8 cellular contexts compared by ENCODE assay signal in the genomic region with DNA sequence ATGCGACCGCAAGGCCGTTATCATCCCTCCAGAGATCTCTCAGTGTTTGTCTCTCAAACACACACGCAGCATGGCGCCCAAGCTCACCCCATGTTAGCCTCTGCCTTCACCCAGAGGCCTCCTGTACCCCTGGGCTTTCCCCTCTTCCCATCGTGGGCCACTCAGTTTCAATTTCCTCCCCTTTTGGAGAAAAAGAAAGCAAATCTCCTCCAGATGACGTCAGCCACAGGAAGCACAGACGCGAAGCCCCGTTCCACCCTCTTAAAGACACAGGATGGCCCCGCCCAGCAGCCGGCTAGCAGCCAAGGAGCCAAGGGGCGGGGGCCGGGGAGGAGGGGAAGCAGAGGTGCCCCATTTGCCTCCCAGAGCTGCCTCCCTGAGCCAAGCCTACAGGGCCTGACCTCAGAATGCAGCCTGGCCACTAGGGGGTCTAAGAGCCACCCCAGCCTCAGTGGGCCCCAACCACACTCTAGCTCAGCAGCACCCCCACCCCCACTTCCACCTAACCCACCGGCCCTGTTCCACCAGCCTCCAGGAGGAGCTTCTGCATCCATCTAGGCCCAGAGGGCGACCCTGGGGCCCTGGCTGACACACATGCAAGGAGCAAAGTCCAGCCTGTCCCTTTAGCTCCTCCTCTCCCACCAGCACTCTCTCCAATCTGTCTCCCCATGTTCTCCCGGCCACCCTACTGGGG. TPM values are rescaled to one million over a fixed set of nuclear protein-coding genes. Genes with fewer than 3 reads are reported as not detected.
DNase-seq lines count a peak whose midpoint lies in the region; ATAC-seq and TF ChIP-seq lines count a peak whose summit lies in the region.

No MANE protein-coding gene starts in this region.

- H3K23ac ChIP-seq in mesendoderm (ENCODE audit: low read length): peak overlapping the region; percentile 55

- peak overlapping the region; percentile 92 to 99 (median 98) for H3K27ac Mint-ChIP-seq in CD8-positive, alpha-beta memory T cell
- H3K27ac Mint-ChIP-seq in endodermal cell: peak overlapping the region; percentile 99

- peak; percentile 80 for TF ChIP-seq CTCF in endodermal cell (conservative IDR thresholded peaks at IDR 0.05)

- H3K4me3 ChIP-seq in CD8-positive, alpha-beta memory T cell (ENCODE audit: low read length): peak overlapping the region; percentile 98
- peak overlapping the region; percentile 84 for H3K4me3 ChIP-seq in endodermal cell (ENCODE audit: low read length)
- peak overlapping the region; percentile 26 for H3K4me3 ChIP-seq in mesendoderm (ENCODE audit: low read length)

- H3K18ac ChIP-seq in mesendoderm (ENCODE audit: low read length): peak overlapping the region; percentile 72

- H3K9me3 ChIP-seq in CD8-positive, alpha-beta memory T cell (ENCODE audit: low read length): no peaks in the 10 kb centered on the region
- no peaks in the 10 kb centered on the region for H3K9me3 ChIP-seq in endodermal cell (ENCODE audit: control insufficient read depth, low read length)

- H3K4me1 Mint-ChIP-seq in CD8-positive, alpha-beta memory T cell: peaks cover 47 to 79% (median 55%) of the 10 kb centered on the region in 3 donors
- peaks cover 20% of the 10 kb centered on the region for H3K4me1 Mint-ChIP-seq in endodermal cell

- H4K5ac ChIP-seq in mesendoderm (ENCODE audit: low read length): no peak overlapping the region

- peak overlapping the region; percentile 16 for H3K4me2 ChIP-seq in mesendoderm (ENCODE audit: low read length)

- POLR2A ChIA-PET in CD8-positive, alpha-beta memory T cell (lab: Charles Lee): interaction anchor here (0.7 to 3.8 kb wide), 9 partner anchors 27 to 482 kb away, joined by 3 to 18 read pairs (median 5); a partner anchor contains a TSS

- H3K36me3 ChIP-seq in CD8-positive, alpha-beta memory T cell (ENCODE audit: insufficient read depth, low read length): peaks cover 17% of the 10 kb centered on the region
- H3K36me3 ChIP-seq in endodermal cell (ENCODE audit: control insufficient read depth, insufficient read depth, low read length) (peaks cover 12% of the 10 kb centered on the region), mesendoderm (ENCODE audit: control insufficient read depth, insufficient read depth, low read length) (no peaks in the 10 kb centered on the region)

- H3K4me3 Mint-ChIP-seq in CD8-positive, alpha-beta memory T cell: peak overlapping the region; percentile 90 to 96 (median 95)
- H3K4me3 Mint-ChIP-seq in endodermal cell: peak overlapping the region; percentile 77

- peaks cover 11% of the 10 kb centered on the region for H3K79me1 ChIP-seq in mesendoderm (ENCODE audit: low read length)

- DNase-seq in CD8-positive, alpha-beta memory T cell: peak; percentile 91 to 96 (median 94)
- DNase-seq in NOMO-1 (lab: John Stamatoyannopoulos, UW; ENCODE audit: unreplicated experiment in 2 of 2) (peak; percentile 92 to 95), endodermal cell (peak; percentile 98), mesendoderm (peak; percentile 98)
- DNase-seq in activated CD8-positive, alpha-beta memory T cell treated with anti-CD3 and anti-CD28 coated beads for 48 hours (ENCODE audit: low read depth in 2 of 3, low spot score in 2 of 3): peak; percentile 83 to 86 (median 86)
- DNase-seq in stimulated activated CD8-positive, alpha-beta memory T cell treated with anti-CD3 and anti-CD28 coated beads, Interleukin-12 subunit alpha, Interleukin-12 subunit beta, amount 100 ng/mL, for 4 hours (ENCODE audit: low read depth): peak; percentile 81

- H3K4ac ChIP-seq in mesendoderm (ENCODE audit: low read depth, low read length): peak overlapping the region; percentile 74

- H3K9me3 Mint-ChIP-seq in CD8-positive, alpha-beta memory T cell: no peaks in the 10 kb centered on the region
- H3K9me3 Mint-ChIP-seq in endodermal cell: no peaks in the 10 kb centered on the region

- ATAC-seq in GM19397 (IDR thresholded peaks at IDR 0.05; ENCODE audit: unreplicated experiment) (peak; percentile 78), HG03565 (IDR thresholded peaks at IDR 0.05; ENCODE audit: unreplicated experiment) (peak; percentile 79)

- WGBS in endodermal cell (ENCODE audit: insufficient coverage in 1 of 2, insufficient read length in 1 of 2), 2 experiments: 9 to 11% methylated on average over 7 to 17 of the region's 17 CpGs
- no CpG with 5 or more reads among the region's 17 CpGs for WGBS in mesendoderm (ENCODE audit: extremely low coverage, insufficient coverage, low lambda C conversion rate)

- H2BK15ac ChIP-seq in mesendoderm (replicated peaks; ENCODE audit: low read depth): no peak overlapping the region

- no peaks in the 10 kb centered on the region for H3K27me3 Mint-ChIP-seq in CD8-positive, alpha-beta memory T cell
- H3K27me3 Mint-ChIP-seq in endodermal cell (ENCODE audit: insufficient read depth): no peaks in the 10 kb centered on the region

- H2BK5ac ChIP-seq in mesendoderm (ENCODE audit: low read length): peak overlapping the region; percentile 31

- peak overlapping the region; percentile 99 for H3K27ac ChIP-seq in CD8-positive, alpha-beta memory T cell (ENCODE audit: low read depth, low read length)
- H3K27ac ChIP-seq in endodermal cell (ENCODE audit: low read depth, low read length): peak overlapping the region; percentile 59
- peak overlapping the region; percentile 77 for H3K27ac ChIP-seq in mesendoderm (ENCODE audit: low read depth, low read length)

- no peaks in the 10 kb centered on the region for H3K27me3 ChIP-seq in CD8-positive, alpha-beta memory T cell (ENCODE audit: insufficient read depth, low read length, poor library complexity, severe bottlenecking)
- H3K27me3 ChIP-seq in endodermal cell (ENCODE audit: control insufficient read depth, insufficient read depth, low read length, poor library complexity, severe bottlenecking) (no peaks in the 10 kb centered on the region), mesendoderm (ENCODE audit: insufficient read depth, low read length, poor library complexity) (no peaks in the 10 kb centered on the region)

- no peak overlapping the region for H4K8ac ChIP-seq in mesendoderm (ENCODE audit: low read depth, low read length)

- CTCF ChIA-PET in CD8-positive, alpha-beta memory T cell (lab: Charles Lee): interaction anchor here (0.9 to 10.2 kb wide), 9 partner anchors 9 to 76 kb away, joined by 3 to 69 read pairs (median 5); a partner anchor contains a TSS

- no peak overlapping the region for H2AK5ac ChIP-seq in mesendoderm (ENCODE audit: low read length)

- H3K9ac ChIP-seq in endodermal cell (ENCODE audit: extremely low read depth, low read length, poor library complexity, severe bottlenecking): peak overlapping the region; percentile 82
- H3K9ac ChIP-seq in mesendoderm (ENCODE audit: low read length): peak overlapping the region; percentile 84

- peaks cover 0 to 31% (median 11%) of the 10 kb centered on the region in 3 donors for H3K36me3 Mint-ChIP-seq in CD8-positive, alpha-beta memory T cell
- H3K36me3 Mint-ChIP-seq in endodermal cell (ENCODE audit: low read depth): peaks cover 17% of the 10 kb centered on the region

- H2BK120ac ChIP-seq in mesendoderm (ENCODE audit: low read depth, low read length): peak overlapping the region; percentile 33

- peaks cover 1% of the 10 kb centered on the region for H3K79me2 ChIP-seq in mesendoderm (ENCODE audit: control insufficient read depth, insufficient read depth, low read length)

- peak overlapping the region; percentile 83 for H3K56ac ChIP-seq in mesendoderm (ENCODE audit: low read length)

- H3K4me1 ChIP-seq in CD8-positive, alpha-beta memory T cell (ENCODE audit: insufficient read depth, low read length): peaks cover 58% of the 10 kb centered on the region
- peaks cover 10% of the 10 kb centered on the region for H3K4me1 ChIP-seq in endodermal cell (ENCODE audit: control insufficient read depth, insufficient read depth, low read length)
- H3K4me1 ChIP-seq in mesendoderm (ENCODE audit: control insufficient read depth, low read depth, low read length): peaks cover 9% of the 10 kb centered on the region

RNA-seq across cellular contexts. Expression of a gene that starts 26.5 kb away (rescaled TPM):
- total RNA-seq in CD8-positive, alpha-beta memory T cell: 10 to 100 TPM; 22.1 to 22.8 TPM
- polyA plus RNA-seq in CD8-positive, alpha-beta memory T cell: 13.4 TPM
- total RNA-seq in endodermal cell: 10 to 100 TPM; 11.7 to 16.1 TPM
- polyA plus RNA-seq in endodermal cell (2013, experiment 1 of 2): 11.6 TPM
- polyA plus RNA-seq in endodermal cell (2013, experiment 2 of 2): 15.2 TPM
- polyA plus RNA-seq in mesendoderm (2013, experiment 1 of 2): 15.5 TPM
- 16.0 TPM for polyA plus RNA-seq in mesendoderm (2013, experiment 2 of 2)

RNA-seq across cellular contexts. Expression of a gene that starts 30.9 kb away (rescaled TPM):
- total RNA-seq in CD8-positive, alpha-beta memory T cell: 100 to 1,000 TPM; 102 TPM
- polyA plus RNA-seq in CD8-positive, alpha-beta memory T cell: 470 TPM
- total RNA-seq in endodermal cell: 100 to 1,000 TPM; 192 to 193 TPM
- polyA plus RNA-seq in endodermal cell (2013, experiment 1 of 2): 132 TPM
- 117 TPM for polyA plus RNA-seq in endodermal cell (2013, experiment 2 of 2)
- polyA plus RNA-seq in mesendoderm (2013, experiment 1 of 2): 181 TPM
- 171 TPM for polyA plus RNA-seq in mesendoderm (2013, experiment 2 of 2)

RNA-seq across cellular contexts. Expression of a gene that starts 33.0 kb away (rescaled TPM):
- total RNA-seq in CD8-positive, alpha-beta memory T cell: 100 to 1,000 TPM; 420 to 494 TPM
- polyA plus RNA-seq in CD8-positive, alpha-beta memory T cell: 826 TPM
- total RNA-seq in endodermal cell: 100 to 1,000 TPM; 290 to 326 TPM
- 420 TPM for polyA plus RNA-seq in endodermal cell (2013, experiment 1 of 2)
- 414 TPM for polyA plus RNA-seq in endodermal cell (2013, experiment 2 of 2)
- 1,066 TPM for polyA plus RNA-seq in mesendoderm (2013, experiment 1 of 2)
- 1,068 TPM for polyA plus RNA-seq in mesendoderm (2013, experiment 2 of 2)

RNA-seq across cellular contexts. Expression of a gene that starts 33.2 kb away (rescaled TPM):
- 10 to 100 TPM; 24.2 to 26.0 TPM for total RNA-seq in CD8-positive, alpha-beta memory T cell
- 11.3 TPM for polyA plus RNA-seq in CD8-positive, alpha-beta memory T cell
- total RNA-seq in endodermal cell: 10 to 100 TPM; 14.5 to 14.6 TPM
- polyA plus RNA-seq in endodermal cell (2013, experiment 1 of 2): 15.2 TPM
- 14.4 TPM for polyA plus RNA-seq in endodermal cell (2013, experiment 2 of 2)
- 17.5 TPM for polyA plus RNA-seq in mesendoderm (2013, experiment 1 of 2)
- polyA plus RNA-seq in mesendoderm (2013, experiment 2 of 2): 16.4 TPM

RNA-seq across cellular contexts. Expression of a gene that starts 43.2 kb away (rescaled TPM):
- 1 to 10 TPM; 3.1 to 5.5 TPM for total RNA-seq in CD8-positive, alpha-beta memory T cell
- polyA plus RNA-seq in CD8-positive, alpha-beta memory T cell: 0.30 TPM
- 100 to 1,000 TPM; 175 to 216 TPM for total RNA-seq in endodermal cell
- polyA plus RNA-seq in endodermal cell (2013, experiment 1 of 2): 165 TPM
- polyA plus RNA-seq in endodermal cell (2013, experiment 2 of 2): 157 TPM
- 58.6 TPM for polyA plus RNA-seq in mesendoderm (2013, experiment 1 of 2)
- polyA plus RNA-seq in mesendoderm (2013, experiment 2 of 2): 54.5 TPM

Comparison
In these comparisons a context has a peak if more than half of its experiments do, and no peak if none do; other contexts are left out.
1. Peak in every context shown above with its lines: DNase-seq, ATAC-seq, H3K4me3 ChIP-seq and H3K27ac ChIP-seq.
2. H3K4me3 ChIP-seq: peak in every context shown above with its lines; median percentile 98 in CD8-positive, alpha-beta memory T cell; 84 in endodermal cell; 26 in mesendoderm.